9 cellular contexts compared by ENCODE assay signal in the genomic region with DNA sequence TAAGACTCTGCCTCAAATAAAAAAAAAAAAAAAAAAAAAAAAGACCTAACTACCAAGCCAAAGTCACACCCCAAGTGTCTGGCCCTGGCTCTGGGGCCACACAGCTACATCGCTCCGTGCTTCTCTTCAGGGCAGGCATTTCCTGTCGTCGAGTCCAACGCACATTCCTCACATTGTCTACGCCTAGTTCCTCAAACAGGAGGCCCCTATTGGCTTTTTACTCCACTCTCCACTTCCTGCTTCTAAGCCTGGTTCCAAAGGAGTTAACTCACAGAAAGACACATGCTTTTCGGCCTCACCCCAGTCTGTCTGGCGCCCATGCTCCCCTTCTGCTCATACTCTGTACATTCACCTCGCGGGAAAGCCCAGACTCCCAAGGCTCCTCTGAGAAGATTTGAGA. TPM values are rescaled to one million over a fixed set of nuclear protein-coding genes. Genes with fewer than 3 reads are reported as not detected.
DNase-seq lines count a peak whose midpoint lies in the region; ATAC-seq and TF ChIP-seq lines count a peak whose summit lies in the region.
"Had no signal": no experiment of that assay in that cellular context is flagged by ENCODE, and none has a peak within 500 bp of the region (broad histone marks: within the 10 kb centered on the region; RNA-seq: fewer than 3 reads in every experiment).

No MANE protein-coding gene starts in this region.

- peaks cover 1% of the 10 kb centered on the region for H3K9me3 Mint-ChIP-seq in glutamatergic neuron (ENCODE audit: unreplicated experiment)

- H3K4me1 ChIP-seq in A673 (ENCODE audit: insufficient read depth, low read length, poor library complexity, severe bottlenecking) = peaks cover 4% of the 10 kb centered on the region
- no peaks in the 10 kb centered on the region for H3K4me1 ChIP-seq in HUES64 (ENCODE audit: insufficient read depth, low read length)

- no peaks in the 10 kb centered on the region for H3K4me1 Mint-ChIP-seq in glutamatergic neuron (ENCODE audit: low read depth, unreplicated experiment)

- TF ChIP-seq CTCF in A673 (conservative IDR thresholded peaks at IDR 0.05; ENCODE audit: low read depth, low read length) = no peak
- no peak for TF ChIP-seq CTCF in kidney epithelial cell (IDR thresholded peaks at IDR 0.05; ENCODE audit: insufficient read depth, low read length, poor library complexity, severe bottlenecking)
- no peak for TF ChIP-seq CTCF in glutamatergic neuron (IDR thresholded peaks at IDR 0.05; ENCODE audit: partially characterized antibody, unreplicated experiment)

- intact Hi-C loops in A673 (cut with micrococcal nuclease; ENCODE audit: unreplicated experiment) = no loop called here

- H3K9me3 ChIP-seq in A673 (ENCODE audit: low read depth, low read length, poor library complexity, severe bottlenecking) (no peaks in the 10 kb centered on the region), HUES64 (ENCODE audit: insufficient read depth, low read depth, low read length) (no peaks in the 10 kb centered on the region)

- H3K27ac ChIP-seq in A673 (ENCODE audit: low read depth, low read length, poor library complexity, severe bottlenecking) = no peak overlapping the region
- H3K27ac ChIP-seq in HUES64 (ENCODE audit: low read depth, low read length) = peak overlapping the region; percentile 22; the same call in 1 of the 2 replicates
- H3K27ac ChIP-seq: skin epidermis had no signal

- CTCF ChIA-PET in A673 (lab: Charles Lee) = interaction anchor here (0.6 kb wide), 1 partner anchor 284 kb away, joined by 5 read pairs; no protein-coding TSS in a partner anchor

- no peak overlapping the region for H3K9ac ChIP-seq in HUES64 (ENCODE audit: low read depth, low read length)

- H3K4me3 ChIP-seq in A673 (ENCODE audit: low read depth, low read length, poor library complexity, severe bottlenecking) (no peak overlapping the region), HUES64 (ENCODE audit: low read length) (no peak overlapping the region), kidney epithelial cell (ENCODE audit: low read depth, low read length) (no peak overlapping the region)
- H3K4me3 ChIP-seq: skin epidermis had no signal

- H3K27ac Mint-ChIP-seq in glutamatergic neuron (ENCODE audit: unreplicated experiment) = no peak overlapping the region

- H3K4me3 Mint-ChIP-seq in glutamatergic neuron (ENCODE audit: unreplicated experiment) = no peak overlapping the region

- no TSS peak for BruUV-seq in A673 (replicated peaks; lab: Mats Ljungman, UMichigan)

- ATAC-seq in GM18909 (IDR thresholded peaks at IDR 0.05; ENCODE audit: poor library complexity, unreplicated experiment) = no peak

- peak; percentile 90 for DNase-seq in A673 (ENCODE audit: low spot score)
- DNase-seq in astrocyte of the hippocampus (ENCODE audit: low read depth, low spot score) = peak; percentile 61
- DNase-seq in kidney epithelial cell (ENCODE audit: low read depth) = peak; percentile 34
- no peak for DNase-seq in glutamatergic neuron
- no peak for DNase-seq in NCI-H146 treated with DMSO at 0.1 percent for 48 hours (lab: John Stamatoyannopoulos, UW; ENCODE audit: unreplicated experiment)
- DNase-seq in NCI-H128 (lab: John Stamatoyannopoulos, UW; ENCODE audit: unreplicated experiment) = no peak

- H3K27me3 ChIP-seq in A673 (replicated peaks; ENCODE audit: insufficient read depth, low read depth, low read length, poor library complexity) (no peaks in the 10 kb centered on the region), HUES64 (ENCODE audit: insufficient read depth, low read length) (no peaks in the 10 kb centered on the region), kidney epithelial cell (ENCODE audit: control insufficient read depth, insufficient read depth, low read length) (no peaks in the 10 kb centered on the region)

- peaks cover 2% of the 10 kb centered on the region for H3K27me3 Mint-ChIP-seq in glutamatergic neuron (ENCODE audit: unreplicated experiment)

- WGBS in HUES64 = 66% methylated on average over 10 of the region's 10 CpGs

- H3K36me3 Mint-ChIP-seq in glutamatergic neuron (ENCODE audit: unreplicated experiment) = no peaks in the 10 kb centered on the region

- H3K36me3 ChIP-seq in A673 (ENCODE audit: insufficient read depth, low read length, poor library complexity, severe bottlenecking) (no peaks in the 10 kb centered on the region), HUES64 (ENCODE audit: insufficient read depth, low read length) (no peaks in the 10 kb centered on the region), kidney epithelial cell (ENCODE audit: control insufficient read depth, insufficient read depth, low read length) (no peaks in the 10 kb centered on the region)

- POLR2A ChIA-PET in A673 (lab: Charles Lee; ENCODE audit: low non-redundant PET) = no interaction called here

RNA-seq across cellular contexts. Expression of a gene that starts 28.8 kb away (rescaled TPM):
- total RNA-seq in A673 (2021) = not detected in 2 replicates
- polyA plus RNA-seq in HUES64 (2013, experiment 1 of 2) = not detected
- polyA plus RNA-seq in HUES64 (2013, experiment 2 of 2) = not detected
- total RNA-seq in kidney epithelial cell = not detected in 2 replicates
- not detected for total RNA-seq in glutamatergic neuron (ENCODE audit: unreplicated experiment)

RNA-seq across cellular contexts. Expression of a gene that starts 37.4 kb away (rescaled TPM):
- total RNA-seq in A673 (2021) = 403 and 435 TPM in 2 replicates
- 366 TPM for polyA plus RNA-seq in HUES64 (2013, experiment 1 of 2)
- 489 TPM for polyA plus RNA-seq in HUES64 (2013, experiment 2 of 2)
- 269 and 292 TPM in 2 replicates for total RNA-seq in kidney epithelial cell
- total RNA-seq in glutamatergic neuron (ENCODE audit: unreplicated experiment) = 441 TPM

Comparison
In these comparisons a context has a peak if more than half of its experiments do, and no peak if none do; other contexts are left out.
1. DNase-seq: peak in A673 (single experiment), astrocyte of the hippocampus (single experiment) and kidney epithelial cell (single experiment); none in glutamatergic neuron (single experiment), NCI-H146 treated with DMSO at 0.1 percent for 48 hours (single experiment) and NCI-H128 (single experiment).